In genomic region chr14:49621114-49621881, GRCh38 we compare ENCODE assay signal across 8 cellular contexts. TPM values are rescaled to one million over a fixed set of nuclear protein-coding genes. Genes with fewer than 3 reads are reported as not detected.
A peak's percentile ranks its signal among the peaks of the same experiment; 100 is the strongest.
DNase-seq lines count a peak whose midpoint lies in the region; ATAC-seq and TF ChIP-seq lines count a peak whose summit lies in the region.

No MANE protein-coding gene starts in this region.

- H4K20me1 ChIP-seq in fibroblast of lung (ENCODE audit: control insufficient read depth, extremely low read depth, insufficient read depth, low read length) = no peaks in the 10 kb centered on the region

- peak overlapping the region; percentile 89 for H3K9ac ChIP-seq in fibroblast of lung (ENCODE audit: insufficient read depth, low read length)

- H3K27ac ChIP-seq in fibroblast of lung (ENCODE audit: insufficient read depth, low read length) = peak overlapping the region; percentile 98

- H3K9me3 ChIP-seq in fibroblast of lung (ENCODE audit: control insufficient read depth, insufficient read depth, low read depth, low read length) = no peaks in the 10 kb centered on the region

- H3K4me1 Mint-ChIP-seq in activated T-cell treated with anti-CD3 and anti-CD28 coated beads, Interleukin-2, amount 50 U/mL, for 4 hours (ENCODE audit: low read depth) = peaks cover 51% of the 10 kb centered on the region
- H3K4me1 Mint-ChIP-seq in natural killer cell treated with Interleukin-12 subunit alpha and Interleukin-12 subunit beta and Interleukin-15 and Interleukin-18, amount 100 ng/mL, for 72 hours (ENCODE audit: low read depth in 2 of 2) = peaks cover 29 to 45% of the 10 kb centered on the region in 2 donors
- peaks cover 31% of the 10 kb centered on the region for H3K4me1 Mint-ChIP-seq in type B pancreatic cell (ENCODE audit: unreplicated experiment)

- H3K79me2 ChIP-seq in fibroblast of lung (ENCODE audit: control insufficient read depth, insufficient read depth, low read length) = peaks cover 64% of the 10 kb centered on the region

- H3K36me3 ChIP-seq in fibroblast of lung (ENCODE audit: control insufficient read depth, insufficient read depth, low read length) = peaks cover 6% of the 10 kb centered on the region

- peak overlapping the region; percentile 80 for H3K4me2 ChIP-seq in fibroblast of lung (ENCODE audit: extremely low read depth, insufficient read depth, low read length)

- H3K9me3 Mint-ChIP-seq in activated T-cell treated with anti-CD3 and anti-CD28 coated beads, Interleukin-2, amount 50 U/mL, for 4 hours = no peaks in the 10 kb centered on the region
- H3K9me3 Mint-ChIP-seq in natural killer cell treated with Interleukin-12 subunit alpha and Interleukin-12 subunit beta and Interleukin-15 and Interleukin-18, amount 100 ng/mL, for 72 hours = no peaks in the 10 kb centered on the region
- H3K9me3 Mint-ChIP-seq in type B pancreatic cell = no peaks in the 10 kb centered on the region

- H3K27me3 ChIP-seq in fibroblast of lung (ENCODE audit: control insufficient read depth, insufficient read depth, low read length) = no peaks in the 10 kb centered on the region

- H3K27me3 Mint-ChIP-seq in activated T-cell treated with anti-CD3 and anti-CD28 coated beads, Interleukin-2, amount 50 U/mL, for 4 hours (ENCODE audit: low read depth) = no peaks in the 10 kb centered on the region
- no peaks in the 10 kb centered on the region for H3K27me3 Mint-ChIP-seq in natural killer cell treated with Interleukin-12 subunit alpha and Interleukin-12 subunit beta and Interleukin-15 and Interleukin-18, amount 100 ng/mL, for 72 hours
- H3K27me3 Mint-ChIP-seq in type B pancreatic cell = no peaks in the 10 kb centered on the region

- peak overlapping the region; percentile 97 for H3K4me3 Mint-ChIP-seq in activated T-cell treated with anti-CD3 and anti-CD28 coated beads, Interleukin-2, amount 50 U/mL, for 4 hours
- H3K4me3 Mint-ChIP-seq in natural killer cell treated with Interleukin-12 subunit alpha and Interleukin-12 subunit beta and Interleukin-15 and Interleukin-18, amount 100 ng/mL, for 72 hours = peak overlapping the region; percentile 91
- peak overlapping the region; percentile 99 for H3K4me3 Mint-ChIP-seq in type B pancreatic cell

- peak overlapping the region; percentile 95 to 100 for H3K27ac Mint-ChIP-seq in natural killer cell treated with Interleukin-12 subunit alpha and Interleukin-12 subunit beta and Interleukin-15 and Interleukin-18, amount 100 ng/mL, for 72 hours
- peak overlapping the region; percentile 100 for H3K27ac Mint-ChIP-seq in type B pancreatic cell

- H2AFZ ChIP-seq in fibroblast of lung (ENCODE audit: low read length) = peak overlapping the region; percentile 86

- H3K4me3 ChIP-seq in fibroblast of lung (replicated peaks in 1 of 4; ENCODE audit: control extremely low read depth in 1 of 4, insufficient read depth in 1 of 4, low read depth in 3 of 4, low read length in 4 of 4) = peak overlapping the region; percentile 84 to 98 (median 95)

- ATAC-seq in HG02798 (IDR thresholded peaks at IDR 0.05; ENCODE audit: poor library complexity, unreplicated experiment) = peak; percentile 31
- ATAC-seq in activated T-cell treated with anti-CD3 and anti-CD28 coated beads, Interleukin-2, amount 50 U/mL, for 4 hours = peak; percentile 18 to 20
- ATAC-seq in natural killer cell treated with Interleukin-12 subunit alpha and Interleukin-12 subunit beta and Interleukin-15 and Interleukin-18, amount 100 ng/mL, for 72 hours = peak; percentile 52 to 53

- peaks cover 12% of the 10 kb centered on the region for H3K4me1 ChIP-seq in fibroblast of lung (ENCODE audit: control insufficient read depth, extremely low read depth, insufficient read depth, low read length)

- peak in 2 of 3 experiments; percentile 31 to 36 for DNase-seq in activated CD8-positive, alpha-beta memory T cell treated with anti-CD3 and anti-CD28 coated beads for 48 hours (ENCODE audit: low read depth in 2 of 3, low spot score in 2 of 3)
- DNase-seq in activated CD8-positive, alpha-beta memory T cell treated with anti-CD3 and anti-CD28 coated beads for 24 hours = no peak
- DNase-seq in NCI-H2171 (lab: John Stamatoyannopoulos, UW) = peak; percentile 73
- peak; percentile 47 for DNase-seq in activated T-cell treated with anti-CD3 and anti-CD28 coated beads, Interleukin-2, amount 50 U/mL, for 4 hours
- peak; percentile 59 to 68 for DNase-seq in fibroblast of lung (ENCODE audit: low read depth in 2 of 2)
- DNase-seq in natural killer cell treated with Interleukin-12 subunit alpha and Interleukin-12 subunit beta and Interleukin-15 and Interleukin-18, amount 100 ng/mL, for 72 hours (ENCODE audit: low spot score) = peak; percentile 78
- peak; percentile 74 for DNase-seq in type B pancreatic cell (ENCODE audit: extremely low spot score, unreplicated experiment)

- no peak for TF ChIP-seq CTCF in fibroblast of lung (conservative IDR thresholded peaks at IDR 0.05 in 1 of 2, IDR thresholded peaks at IDR 0.05 in 1 of 2; ENCODE audit: low read depth in 1 of 2, low read length in 2 of 2)
- no peak for TF ChIP-seq CTCF in type B pancreatic cell (conservative IDR thresholded peaks at IDR 0.05)

- peaks cover 31% of the 10 kb centered on the region for H3K36me3 Mint-ChIP-seq in activated T-cell treated with anti-CD3 and anti-CD28 coated beads, Interleukin-2, amount 50 U/mL, for 4 hours (ENCODE audit: insufficient read depth)
- peaks cover 23% of the 10 kb centered on the region for H3K36me3 Mint-ChIP-seq in natural killer cell treated with Interleukin-12 subunit alpha and Interleukin-12 subunit beta and Interleukin-15 and Interleukin-18, amount 100 ng/mL, for 72 hours
- peaks cover 19% of the 10 kb centered on the region for H3K36me3 Mint-ChIP-seq in type B pancreatic cell

RNA-seq across cellular contexts. Expression of gene MGAT2, which starts 0.7 kb away (rescaled TPM):
- total RNA-seq in activated T-cell treated with anti-CD3 and anti-CD28 coated beads, Interleukin-2, amount 50 U/mL, for 4 hours = 10 to 100 TPM; 53.8 to 55.0 (median 54.6) TPM
- total RNA-seq in fibroblast of lung = 50.3 and 60.4 TPM in 2 replicates
- polyA plus RNA-seq in fibroblast of lung = 55.7 and 64.5 TPM in 2 replicates
- polyA plus RNA-seq in fibroblast of lung (2012) = 40.0 and 57.4 TPM in 2 replicates
- 12.6 and 16.0 TPM in 2 replicates for polyA minus RNA-seq in fibroblast of lung (ENCODE audit: low replicate concordance)
- 10 to 100 TPM; 76.3 to 93.6 TPM for total RNA-seq in natural killer cell treated with Interleukin-12 subunit alpha and Interleukin-12 subunit beta and Interleukin-15 and Interleukin-18, amount 100 ng/mL, for 72 hours
- 25.6 and 27.0 TPM in 2 replicates for total RNA-seq in type B pancreatic cell (ENCODE audit: low replicate concordance)

RNA-seq across cellular contexts. Expression of gene RPL36AL, which starts 0.9 kb away (rescaled TPM):
- 100 to 1,000 TPM; 294 to 316 (median 301) TPM for total RNA-seq in activated T-cell treated with anti-CD3 and anti-CD28 coated beads, Interleukin-2, amount 50 U/mL, for 4 hours
- total RNA-seq in fibroblast of lung (281 and 528 TPM in 2 replicates), type B pancreatic cell (ENCODE audit: low replicate concordance) (134 and 156 TPM in 2 replicates)
- polyA plus RNA-seq in fibroblast of lung = 383 and 523 TPM in 2 replicates
- polyA plus RNA-seq in fibroblast of lung (2012) = 481 and 552 TPM in 2 replicates
- polyA minus RNA-seq in fibroblast of lung (ENCODE audit: low replicate concordance) = 0.52 and 11.9 TPM in 2 replicates
- total RNA-seq in natural killer cell treated with Interleukin-12 subunit alpha and Interleukin-12 subunit beta and Interleukin-15 and Interleukin-18, amount 100 ng/mL, for 72 hours = 100 to 1,000 TPM; 186 to 188 TPM

RNA-seq across cellular contexts. Expression of gene DNAAF2, which starts 13.7 kb away (rescaled TPM):
- total RNA-seq in activated T-cell treated with anti-CD3 and anti-CD28 coated beads, Interleukin-2, amount 50 U/mL, for 4 hours = 10 to 100 TPM; 17.0 to 18.9 (median 17.3) TPM
- total RNA-seq in fibroblast of lung (9.1 and 10.3 TPM in 2 replicates), type B pancreatic cell (ENCODE audit: low replicate concordance) (14.8 and 16.5 TPM in 2 replicates)
- polyA plus RNA-seq in fibroblast of lung = 6.1 and 6.5 TPM in 2 replicates
- polyA plus RNA-seq in fibroblast of lung (2012) = 4.2 and 5.3 TPM in 2 replicates
- polyA minus RNA-seq in fibroblast of lung (ENCODE audit: low replicate concordance) = 0.12 and 0.15 TPM in 2 replicates
- total RNA-seq in natural killer cell treated with Interleukin-12 subunit alpha and Interleukin-12 subunit beta and Interleukin-15 and Interleukin-18, amount 100 ng/mL, for 72 hours = 10 to 100 TPM in 1 of 2 donors, 1 to 10 TPM in 1; 6.2 to 11.9 TPM

RNA-seq across cellular contexts. Expression of gene LRR1, which starts 22.6 kb away (rescaled TPM):
- 10 to 100 TPM; 37.1 to 43.2 (median 42.2) TPM for total RNA-seq in activated T-cell treated with anti-CD3 and anti-CD28 coated beads, Interleukin-2, amount 50 U/mL, for 4 hours
- total RNA-seq in fibroblast of lung = 9.5 and 10.7 TPM in 2 replicates
- 10.9 and 26.0 TPM in 2 replicates for polyA plus RNA-seq in fibroblast of lung
- 11.3 and 29.8 TPM in 2 replicates for polyA plus RNA-seq in fibroblast of lung (2012)
- polyA minus RNA-seq in fibroblast of lung (ENCODE audit: low replicate concordance) = 1.0 and 4.0 TPM in 2 replicates
- 10 to 100 TPM; 28.7 to 48.4 TPM for total RNA-seq in natural killer cell treated with Interleukin-12 subunit alpha and Interleukin-12 subunit beta and Interleukin-15 and Interleukin-18, amount 100 ng/mL, for 72 hours
- total RNA-seq in type B pancreatic cell (ENCODE audit: low replicate concordance) = 12.5 and 20.1 TPM in 2 replicates

RNA-seq across cellular contexts. Expression of gene RPS29, which starts 35.1 kb away (rescaled TPM):
- 1,000 to 10,000 TPM; 2,303 to 2,539 (median 2,513) TPM for total RNA-seq in activated T-cell treated with anti-CD3 and anti-CD28 coated beads, Interleukin-2, amount 50 U/mL, for 4 hours
- total RNA-seq in fibroblast of lung (1,182 and 1,369 TPM in 2 replicates), type B pancreatic cell (ENCODE audit: low replicate concordance) (1,493 and 1,875 TPM in 2 replicates)
- polyA plus RNA-seq in fibroblast of lung = 6,852 and 7,256 TPM in 2 replicates
- polyA plus RNA-seq in fibroblast of lung (2012) = 4,212 and 4,641 TPM in 2 replicates
- 872 and 1,088 TPM in 2 replicates for polyA minus RNA-seq in fibroblast of lung (ENCODE audit: low replicate concordance)
- total RNA-seq in natural killer cell treated with Interleukin-12 subunit alpha and Interleukin-12 subunit beta and Interleukin-15 and Interleukin-18, amount 100 ng/mL, for 72 hours = 1,000 to 10,000 TPM in 1 of 2 donors, 100 to 1,000 TPM in 1; 518 to 1,286 TPM
